Comparison of ENCODE assay signal across 8 cellular contexts in the genomic region with DNA sequence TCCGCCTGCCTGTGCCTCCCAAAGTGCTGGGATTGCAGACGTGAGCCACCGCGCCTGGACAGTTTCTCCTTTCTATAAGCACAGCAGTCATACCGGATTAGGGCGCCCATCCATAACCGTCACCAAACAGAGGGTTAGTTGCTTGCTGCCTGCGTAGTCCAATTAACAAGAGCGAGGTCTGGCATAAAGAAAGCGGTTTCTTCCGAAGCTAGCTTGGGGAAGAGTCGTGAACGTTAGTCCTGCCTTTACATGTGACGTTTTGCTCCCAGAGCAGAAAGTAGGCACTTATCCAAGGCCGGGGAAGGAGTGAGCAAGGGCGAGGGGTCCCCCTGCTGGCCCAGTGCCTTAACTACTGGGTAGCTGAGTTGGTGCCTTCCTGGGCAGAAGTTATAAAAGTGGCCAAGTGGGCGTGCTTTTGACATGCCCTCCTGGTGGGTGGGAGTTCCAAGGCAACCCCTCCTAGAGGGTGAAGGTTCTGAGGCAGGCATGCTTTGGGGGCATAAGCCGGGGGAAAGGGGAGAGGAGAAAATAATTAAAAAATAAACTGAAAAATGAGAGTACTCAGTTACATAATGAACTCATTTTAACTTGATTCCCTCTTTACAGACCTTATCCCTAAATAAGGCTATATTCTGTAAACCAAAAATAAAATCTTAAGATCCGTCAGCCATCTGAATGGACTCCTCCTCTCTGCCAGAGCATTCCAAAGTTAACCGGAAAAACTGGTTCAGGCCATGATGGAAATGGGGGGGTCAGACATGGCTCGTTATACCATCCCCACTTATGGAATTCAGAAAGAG.
DNase-seq lines count a peak whose midpoint lies in the region; ATAC-seq lines count a peak whose summit lies in the region.

No MANE protein-coding gene starts in this region.

- peak; percentile 90 for DNase-seq in ELR (ENCODE audit: low read depth)
- DNase-seq in NCI-H2227 treated with DMSO at 0.1 percent for 48 hours (lab: John Stamatoyannopoulos, UW), result peak; percentile 78
- peak; percentile 71 for DNase-seq in activated CD4-positive, CD25-positive, alpha-beta regulatory T cell treated with anti-CD3 and anti-CD28 coated beads, Interleukin-2, amount 50 U/mL, for 72 hours
- DNase-seq in cerebellum (ENCODE audit: low spot score), result peak; percentile 78
- DNase-seq in left kidney (ENCODE audit: low read depth, low spot score), result peak; percentile 91
- DNase-seq in stimulated activated CD4-positive, alpha-beta T cell treated with anti-CD3 and anti-CD28 coated beads, Interleukin-1b, Interleukin-23, amount 100 ng/mL, for 1 hour (ENCODE audit: low read depth in 2 of 2), result peak; percentile 29 to 70

- ATAC-seq in HG02938 (IDR thresholded peaks at IDR 0.05; ENCODE audit: unreplicated experiment), result peak; percentile 52
- no peak for ATAC-seq in GM21529 (IDR thresholded peaks at IDR 0.05; ENCODE audit: unreplicated experiment)
